Comparison of ENCODE assay signal across 25 cellular contexts in the genomic region with DNA sequence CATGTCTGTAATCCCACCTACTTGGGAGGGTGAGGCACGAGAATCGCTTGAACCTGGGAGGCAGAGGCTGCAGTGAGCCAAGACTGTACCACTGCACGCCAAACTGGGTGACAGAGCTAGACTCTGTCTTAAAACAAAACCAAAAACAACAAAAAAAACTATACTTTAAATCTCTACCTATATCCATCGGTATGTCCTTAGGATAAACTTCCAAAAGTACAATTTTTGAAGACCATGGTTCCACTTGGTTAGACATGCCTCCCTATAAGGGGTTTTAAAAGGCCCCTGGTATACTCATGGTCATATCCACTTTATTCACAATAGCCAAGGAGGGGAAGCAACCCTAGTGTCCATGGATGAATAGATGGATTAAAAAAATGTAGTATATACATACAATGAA. TPM values are rescaled to one million over a fixed set of nuclear protein-coding genes. Genes with fewer than 3 reads are reported as not detected.
DNase-seq lines count a peak whose midpoint lies in the region; ATAC-seq and TF ChIP-seq lines count a peak whose summit lies in the region.
"Had no signal": no experiment of that assay in that cellular context is flagged by ENCODE, and none has a peak within 500 bp of the region (broad histone marks: within the 10 kb centered on the region; RNA-seq: fewer than 3 reads in every experiment).

No MANE protein-coding gene starts in this region.

- peaks cover 93% of the 10 kb centered on the region for H3K36me3 Mint-ChIP-seq in activated B cell treated with CpG ODN at 0.5 μM for 24 hours (ENCODE audit: low read depth)
- peaks cover 68% of the 10 kb centered on the region for H3K36me3 Mint-ChIP-seq in stimulated activated memory B cell treated with anti-CD40 and anti-IgM and Interleukin-4, amounts not matched to agents 10 μg/mL and 1 μg/mL and 100 μg/mL, for 72 hours
- H3K36me3 Mint-ChIP-seq: CD8-positive, alpha-beta T cell had no signal

- peak overlapping the region; percentile 21 for H3K27ac ChIP-seq in A673 (ENCODE audit: low read depth, low read length, poor library complexity, severe bottlenecking)
- H3K27ac ChIP-seq: 22Rv1; A549; BLaER1 treated with 17β-estradiol and CSF1 and Interleukin-3, amounts not matched to agents 10 nM and 100 nM; C4-2B had no signal

- H3K4me3 ChIP-seq in A673 (ENCODE audit: low read depth, low read length, poor library complexity, severe bottlenecking) = no peak overlapping the region
- H3K4me3 ChIP-seq: A549; BLaER1 treated with 17β-estradiol and CSF1 and Interleukin-3, amounts not matched to agents 10 nM and 100 nM; GM12878 had no signal

- TF ChIP-seq CTCF in A673 (conservative IDR thresholded peaks at IDR 0.05; ENCODE audit: low read depth, low read length) = no peak
- no peak for TF ChIP-seq CTCF in activated B cell treated with CpG ODN at 0.5 μM for 24 hours (IDR thresholded peaks at IDR 0.05)

- peak overlapping the region; percentile 50 for H3K27ac Mint-ChIP-seq in activated B cell treated with CpG ODN at 0.5 μM for 24 hours
- H3K27ac Mint-ChIP-seq in stimulated activated memory B cell treated with anti-CD40 and anti-IgM and Interleukin-4, amounts not matched to agents 10 μg/mL and 1 μg/mL and 100 μg/mL, for 72 hours = peak overlapping the region; percentile 44
- H3K27ac Mint-ChIP-seq: CD4-positive, alpha-beta T cell; CD8-positive, alpha-beta T cell had no signal

- peaks cover 96% of the 10 kb centered on the region for H3K36me3 ChIP-seq in A673 (ENCODE audit: insufficient read depth, low read length, poor library complexity, severe bottlenecking)
- H3K36me3 ChIP-seq: BLaER1 treated with 17β-estradiol and CSF1 and Interleukin-3, amounts not matched to agents 10 nM and 100 nM had no signal

- ATAC-seq in activated B cell treated with CpG ODN at 0.5 μM for 24 hours (ENCODE audit: low read depth) (no peak), GM21526 (IDR thresholded peaks at IDR 0.05; ENCODE audit: low FRiP score, unreplicated experiment) (no peak)
- ATAC-seq in stimulated activated memory B cell treated with anti-CD40 and anti-IgM and Interleukin-4, amounts not matched to agents 10 μg/mL and 1 μg/mL and 100 μg/mL, for 72 hours = no peak
- ATAC-seq: A549; CD8-positive, alpha-beta T cell; GM12878 had no signal

- intact Hi-C loops in A673 (cut with micrococcal nuclease; ENCODE audit: unreplicated experiment) (no loop called here), activated B cell treated with CpG ODN at 0.5 μM for 24 hours (cut with micrococcal nuclease) (no loop called here)

- no peaks in the 10 kb centered on the region for H3K27me3 Mint-ChIP-seq in activated B cell treated with CpG ODN at 0.5 μM for 24 hours
- no peaks in the 10 kb centered on the region for H3K27me3 Mint-ChIP-seq in stimulated activated memory B cell treated with anti-CD40 and anti-IgM and Interleukin-4, amounts not matched to agents 10 μg/mL and 1 μg/mL and 100 μg/mL, for 72 hours
- H3K27me3 Mint-ChIP-seq: CD4-positive, alpha-beta T cell had no signal

- H3K4me1 ChIP-seq in A673 (ENCODE audit: insufficient read depth, low read length, poor library complexity, severe bottlenecking) = peaks cover 21% of the 10 kb centered on the region
- H3K4me1 ChIP-seq: A549, Caco-2 had no signal

- H3K27me3 ChIP-seq in A673 (replicated peaks; ENCODE audit: insufficient read depth, low read depth, low read length, poor library complexity) = no peaks in the 10 kb centered on the region
- H3K27me3 ChIP-seq: BLaER1 treated with 17β-estradiol and CSF1 and Interleukin-3, amounts not matched to agents 10 nM and 100 nM had no signal

- CTCF ChIA-PET in A673 (lab: Charles Lee) = no interaction called here
- CTCF ChIA-PET in activated B cell treated with CpG ODN at 0.5 μM for 24 hours (lab: Charles Lee) = no interaction called here

- DNase-seq in A673 (ENCODE audit: low spot score) (no peak), activated B cell treated with CpG ODN at 0.5 μM for 24 hours (no peak), DMS114 treated with DMSO at 0.1 percent for 48 hours (lab: John Stamatoyannopoulos, UW; ENCODE audit: unreplicated experiment) (no peak), SK-N-DZ (ENCODE audit: low spot score) (no peak)
- DNase-seq: ACHN; Caco-2; Calu3; CD4-positive, alpha-beta T cell; CD8-positive, alpha-beta T cell; DMS153; DMS53; DMS79; DND-41; EL; GDM1 had no signal

- POLR2A ChIA-PET in A673 (lab: Charles Lee; ENCODE audit: low non-redundant PET) = no interaction called here
- POLR2A ChIA-PET in activated B cell treated with CpG ODN at 0.5 μM for 24 hours (lab: Charles Lee) = interaction anchor here (0.8 kb wide), 1 partner anchor 39 kb away, joined by 3 read pairs; no protein-coding TSS in a partner anchor

- H3K9me3 ChIP-seq in A673 (ENCODE audit: low read depth, low read length, poor library complexity, severe bottlenecking) = no peaks in the 10 kb centered on the region
- H3K9me3 ChIP-seq: A549, Caco-2 had no signal

- BruUV-seq in A673 (replicated peaks; lab: Mats Ljungman, UMichigan) = no TSS peak

- H3K4me3 Mint-ChIP-seq in activated B cell treated with CpG ODN at 0.5 μM for 24 hours = no peak overlapping the region
- no peak overlapping the region for H3K4me3 Mint-ChIP-seq in stimulated activated memory B cell treated with anti-CD40 and anti-IgM and Interleukin-4, amounts not matched to agents 10 μg/mL and 1 μg/mL and 100 μg/mL, for 72 hours
- H3K4me3 Mint-ChIP-seq: CD4-positive, alpha-beta T cell; CD8-positive, alpha-beta T cell had no signal

- H3K4me1 Mint-ChIP-seq in activated B cell treated with CpG ODN at 0.5 μM for 24 hours = peaks cover 13% of the 10 kb centered on the region
- H3K4me1 Mint-ChIP-seq in stimulated activated memory B cell treated with anti-CD40 and anti-IgM and Interleukin-4, amounts not matched to agents 10 μg/mL and 1 μg/mL and 100 μg/mL, for 72 hours = peaks cover 15% of the 10 kb centered on the region

- H3K9me3 Mint-ChIP-seq in activated B cell treated with CpG ODN at 0.5 μM for 24 hours = no peaks in the 10 kb centered on the region
- H3K9me3 Mint-ChIP-seq in stimulated activated memory B cell treated with anti-CD40 and anti-IgM and Interleukin-4, amounts not matched to agents 10 μg/mL and 1 μg/mL and 100 μg/mL, for 72 hours = no peaks in the 10 kb centered on the region
- H3K9me3 Mint-ChIP-seq: CD4-positive, alpha-beta T cell; CD8-positive, alpha-beta T cell had no signal

RNA-seq across cellular contexts. Expression of gene RUBCNL, which starts 39.8 kb away (rescaled TPM):
- total RNA-seq in A673 (2021) = 110 and 126 TPM in 2 replicates
- 133 and 168 TPM in 2 replicates for total RNA-seq in activated B cell treated with CpG ODN at 0.5 μM for 24 hours
- polyA plus RNA-seq in SK-N-DZ (2014; cell fraction: cytosol; rRNA removed) = 1.5 TPM in 1 of 2 replicates, not detected in the other
- 0.08 TPM in 1 of 2 replicates, not detected in the other for polyA plus RNA-seq in SK-N-DZ (2014; cell fraction: nucleus; rRNA removed)
- total RNA-seq: Calu3, Daoy, G401 had no signal
- polyA plus RNA-seq: A549, AG04450 had no signal
